Comparison of ENCODE assay signal across 8 cellular contexts in genomic region chr3:186932281-186933181, GRCh38. TPM values are rescaled to one million over a fixed set of nuclear protein-coding genes. Genes with fewer than 3 reads are reported as not detected.
DNase-seq lines count a peak whose midpoint lies in the region; ATAC-seq, FAIRE-seq and TF ChIP-seq lines count a peak whose summit lies in the region.

No MANE protein-coding gene starts in this region.

- DNase-seq in heart right ventricle, result peak in 1 of 2 donors; percentile 58
- no peak for DNase-seq in Right ventricle myocardium inferior (ENCODE audit: missing footprints)
- peak; percentile 21 for DNase-seq in astrocyte of the hippocampus (ENCODE audit: low read depth, low spot score)
- DNase-seq in HepG2 (ENCODE audit: low spot score), result no peak
- DNase-seq in thoracic aorta (ENCODE audit: low spot score), result no peak
- DNase-seq in NCI-H2081 treated with DMSO at 0.1 percent for 48 hours (lab: John Stamatoyannopoulos, UW), result no peak
- DNase-seq in A172 (ENCODE audit: low spot score), result no peak
- no peak for DNase-seq in stimulated activated CD4-positive, alpha-beta T cell treated with anti-CD3 and anti-CD28 coated beads, Interleukin-4, amount 100 ng/mL, for 24 hours

- H3K9ac ChIP-seq in HepG2 (ENCODE audit: insufficient read depth, low read depth, low read length), result peak overlapping the region; percentile 48

- TF ChIP-seq EP300 in HepG2 (IDR thresholded peaks at IDR 0.05; ENCODE audit: low read depth in 2 of 2, low read length in 2 of 2) (no peak), HepG2 (CRISPR knock-in tag; IDR thresholded peaks at IDR 0.05; ENCODE audit: borderline replicate concordance) (no peak)

- intact Hi-C loops in heart right ventricle (cut with DNase I) (loop anchor here in 6 of 10 donors (5.0 to 10.0 kb wide), 9 partner anchors 45 to 998 kb away; partner anchors contain the start of gene TRA2B (in 1 of the 6)), Right ventricle myocardium inferior (cut with DNase I) (loop anchor here (2.0 to 5.0 kb wide), 3 partner anchors 44 to 150 kb away; partner anchors contain the start of gene EIF4A2), HepG2 (cut with micrococcal nuclease; ENCODE audit: unreplicated experiment) (loop anchor here (5.0 kb wide), 2 partner anchors 110 to 130 kb away; no protein-coding TSS in a partner anchor)

- TF ChIP-seq POLR2A in HepG2 (IDR thresholded peaks at IDR 0.05; ENCODE audit: insufficient read depth in 1 of 2, low read depth in 2 of 2, low read length in 2 of 2), result no peak

- no peak for TF ChIP-seq CTCF in heart right ventricle (IDR thresholded peaks at IDR 0.05)
- no peak for TF ChIP-seq CTCF in HepG2 (CRISPR knock-in tag; IDR thresholded peaks at IDR 0.05)
- no peak for TF ChIP-seq CTCF in thoracic aorta (IDR thresholded peaks at IDR 0.05)

- WGBS in heart right ventricle, 2 donors, result 15 to 16% methylated on average over 15 of the region's 15 CpGs
- whole genome bisulfite sequencing in HepG2 (ENCODE audit: low lambda C conversion rate), result 55% methylated on average over 15 of the region's 15 CpGs

- H2AFZ ChIP-seq in HepG2 (ENCODE audit: low read length), result no peak overlapping the region

- TSS peak; percentile 47 for BruUV-seq in HepG2 (replicated peaks; lab: Mats Ljungman, UMichigan)

- H3K36me3 ChIP-seq in heart right ventricle, result peaks cover 0 to 34% (median 3%) of the 10 kb centered on the region in 9 donors
- no peaks in the 10 kb centered on the region for H3K36me3 ChIP-seq in HepG2 (replicated peaks in 1 of 2; ENCODE audit: control insufficient read depth in 1 of 2, insufficient read depth in 2 of 2, low read length in 2 of 2)
- H3K36me3 ChIP-seq in thoracic aorta, result no peaks in the 10 kb centered on the region

- ATAC-seq in heart right ventricle (peak in 6 of 8 donors; percentile 16 to 44 (median 32)), Right ventricle myocardium inferior (no peak), HepG2 (no peak), thoracic aorta (ENCODE audit: insufficient number of reproducible peaks, low FRiP score, low read depth) (no peak)

- H3K27ac ChIP-seq in heart right ventricle, result peak overlapping the region; percentile 91 to 97 (median 96)
- peak overlapping the region; percentile 39 for H3K27ac ChIP-seq in HepG2 (ENCODE audit: extremely low read length, insufficient read depth, low read length)
- peak overlapping the region; percentile 89 to 94 for H3K27ac ChIP-seq in thoracic aorta

- H3K79me2 ChIP-seq in HepG2 (ENCODE audit: insufficient read depth, low read length), result no peaks in the 10 kb centered on the region

- TF ChIP-seq RAD21 in HepG2 (CRISPR knock-in tag; IDR thresholded peaks at IDR 0.05), result no peak

- in situ Hi-C loops in HepG2 (cut with HindIII; ENCODE audit: extremely low pct_ligation_motif_present, low pct_unique_long_range_greater_than_20kb), result loop anchor here (5.0 to 10.0 kb wide), 2 partner anchors 80 to 132 kb away; no protein-coding TSS in a partner anchor

- POLR2A ChIA-PET in HepG2 (lab: Yijun Ruan, JAX), result interaction anchor here (0.9 to 3.7 kb wide), 12 partner anchors 9 to 115 kb away, joined by 3 to 57 read pairs (median 4); no protein-coding TSS in a partner anchor

- H3K4me3 ChIP-seq in heart right ventricle (peak overlapping the region; percentile 70 to 97 (median 92)), HepG2 (replicated peaks in 1 of 3; ENCODE audit: insufficient read depth in 1 of 3, low read depth in 2 of 3, low read length in 3 of 3) (peak overlapping the region; percentile 68 to 81 (median 71)), thoracic aorta (peak overlapping the region; percentile 95)

- FAIRE-seq in HepG2 (lab: Jason Lieb, UNC), result no peak

- peak overlapping the region; percentile 98 for H3K4me2 ChIP-seq in HepG2 (ENCODE audit: low read depth, low read length)

- CTCF ChIA-PET in HepG2 (lab: Yijun Ruan, JAX; ENCODE audit: low intra/inter-chr PET ratio, low total read pairs), result no interaction called here

- no peaks in the 10 kb centered on the region for H3K9me3 ChIP-seq in heart right ventricle
- H3K9me3 ChIP-seq in HepG2 (ENCODE audit: low read length), result no peaks in the 10 kb centered on the region
- H3K9me3 ChIP-seq in thoracic aorta, result no peaks in the 10 kb centered on the region

- H3K4me1 ChIP-seq in heart right ventricle (peaks cover 11 to 64% (median 44%) of the 10 kb centered on the region in 9 donors), HepG2 (ENCODE audit: insufficient read depth, low read length) (peaks cover 31% of the 10 kb centered on the region), thoracic aorta (ENCODE audit: control insufficient read depth in 1 of 2, low read depth in 2 of 2) (peaks cover 11 to 33% of the 10 kb centered on the region in 2 donors)

- no peaks in the 10 kb centered on the region for H4K20me1 ChIP-seq in HepG2 (ENCODE audit: insufficient read depth, low read length)

- H3K27me3 ChIP-seq in heart right ventricle, result no peaks in the 10 kb centered on the region
- H3K27me3 ChIP-seq in HepG2 (ENCODE audit: control insufficient read depth in 1 of 2, insufficient read depth in 2 of 2, low read length in 2 of 2), result peaks cover 0 to 12% of the 10 kb centered on the region in 2 experiments; a peak in 2 of 5 replicates
- no peaks in the 10 kb centered on the region for H3K27me3 ChIP-seq in thoracic aorta (replicated peaks; ENCODE audit: insufficient read depth)

TF ChIP-seq in HepG2, 621 proteins besides CTCF, POLR2A, EP300 and RAD21 (continues in another document):
- TF ChIP-seq XRCC5 (optimal IDR thresholded peaks at IDR 0.05; ENCODE audit: low read length) (no peak), TFAP4 (IDR thresholded peaks at IDR 0.05; ENCODE audit: borderline replicate concordance, low read depth) (no peak), RFXANK (CRISPR knock-in tag; IDR thresholded peaks at IDR 0.05) (no peak), FOXP1 (IDR thresholded peaks at IDR 0.05) (no peak), FOXP1 (CRISPR knock-in tag; IDR thresholded peaks at IDR 0.05) (no peak)

RNA-seq across cellular contexts. Expression of gene ST6GAL1, which starts 2.2 kb away (rescaled TPM):
- total RNA-seq in heart right ventricle (10 to 100 TPM; 55.9 to 94.7 (median 68.7) TPM), Right ventricle myocardium inferior (77.1 TPM), HepG2 (2016; rRNA removed; fragmentation: Illumina TruSeq; extraction: Trizol) (62.1 and 79.9 TPM in 2 replicates), thoracic aorta (100 to 1,000 TPM in 1 of 2 donors, 10 to 100 TPM in 1; 89.5 to 141 TPM)
- polyA plus RNA-seq in heart right ventricle (10 to 100 TPM; 19.5 to 36.3 TPM), HepG2 (2011; rRNA removed) (163 and 164 TPM in 2 replicates)
- 8.1 and 8.2 TPM in 2 replicates for total RNA-seq in HepG2 (2016; cell fraction: cytosol; rRNA removed; fragmentation: Illumina TruSeq; extraction: Trizol; ENCODE audit: low read depth)
- 62.1 and 78.3 TPM in 2 replicates for total RNA-seq in HepG2 (2016; cell fraction: insoluble cytoplasmic fraction; rRNA removed; fragmentation: Illumina TruSeq; extraction: Trizol)
- total RNA-seq in HepG2 (2016; cell fraction: membrane; rRNA removed; fragmentation: Illumina TruSeq; extraction: Trizol), result 30.2 and 33.0 TPM in 2 replicates
- 91.6 and 101 TPM in 2 replicates for total RNA-seq in HepG2 (2016; cell fraction: nucleus; rRNA removed; fragmentation: Illumina TruSeq; extraction: Trizol)
- polyA plus RNA-seq in HepG2 (2011; cell fraction: cytosol; rRNA removed), result 115 and 161 TPM in 2 replicates
- 50.3 and 65.6 TPM in 2 replicates for polyA plus RNA-seq in HepG2 (2011; cell fraction: nucleus; rRNA removed)
- polyA plus RNA-seq in HepG2 (2012), result 189 and 200 TPM in 2 replicates
- polyA plus RNA-seq in HepG2 (2016; cell fraction: cytosol; fragmentation: Illumina TruSeq; extraction: Trizol; ENCODE audit: low read depth), result 5.0 and 5.1 TPM in 2 replicates
- 49.0 and 50.2 TPM in 2 replicates for polyA plus RNA-seq in HepG2 (2016; cell fraction: insoluble cytoplasmic fraction; fragmentation: Illumina TruSeq; extraction: Trizol; ENCODE audit: low read depth)
- 18.2 and 19.6 TPM in 2 replicates for polyA plus RNA-seq in HepG2 (2016; cell fraction: membrane; fragmentation: Illumina TruSeq; extraction: Trizol; ENCODE audit: low read depth)
- polyA plus RNA-seq in HepG2 (2016; cell fraction: nucleus; fragmentation: Illumina TruSeq; extraction: Trizol; ENCODE audit: insufficient read depth, low read depth), result 91.4 and 96.5 TPM in 2 replicates
- polyA minus RNA-seq in HepG2 (2011; rRNA and poly(A)+ RNA removed; ENCODE audit: low replicate concordance), result 3.2 and 268 TPM in 2 replicates
- polyA minus RNA-seq in HepG2 (2011; cell fraction: cytosol; rRNA and poly(A)+ RNA removed), result 106 and 146 TPM in 2 replicates
- 119 and 177 TPM in 2 replicates for polyA minus RNA-seq in HepG2 (2011; cell fraction: nucleus; rRNA and poly(A)+ RNA removed)
- 5.3 and 9.4 TPM in 2 replicates for total RNA-seq in A172 (2014; rRNA removed; shearing (Covaris generic))

Comparison
In these comparisons a context has a peak if more than half of its experiments do, and no peak if none do; other contexts are left out.
1. ATAC-seq: peak in heart right ventricle (6 of 8); none in Right ventricle myocardium inferior (single experiment), HepG2 (single experiment) and thoracic aorta (single experiment).
2. H3K27ac ChIP-seq: peak in every context shown above with its lines; median percentile 96 in heart right ventricle; 92 in thoracic aorta; 39 in HepG2.
3. Peak in every context shown above with its lines, with median percentiles within 50 percentile points of each other: H3K4me3 ChIP-seq.